In the genomic region with DNA sequence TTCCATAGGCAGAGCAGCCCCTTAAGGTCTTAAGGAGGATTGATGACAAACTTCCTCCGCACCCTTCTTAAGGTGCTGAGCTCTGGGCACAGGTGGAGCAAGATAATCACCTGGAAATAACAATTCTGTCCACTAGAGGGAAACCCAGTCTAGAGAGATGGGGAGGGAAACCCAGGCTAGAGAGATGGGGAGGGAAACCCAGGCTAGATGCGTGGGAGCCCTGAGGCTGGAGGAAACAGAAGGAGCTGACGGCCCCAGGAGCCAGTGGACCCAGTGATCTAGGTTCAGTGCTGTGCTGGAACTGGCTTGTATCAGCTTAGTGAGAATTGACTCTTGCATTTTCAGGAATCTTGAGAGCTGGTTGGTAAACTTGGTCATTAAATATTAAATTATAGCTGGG, we compare ENCODE assay signal across 1 cellular context.
TF ChIP-seq lines count a peak whose summit lies in the region.

No MANE protein-coding gene starts in this region.

TF ChIP-seq in HepG2, 621 proteins besides CTCF, POLR2A, EP300 and RAD21:
- peak; percentile 44 for TF ChIP-seq XRCC5 (optimal IDR thresholded peaks at IDR 0.05; ENCODE audit: low read length)
- TF ChIP-seq SMC3 (IDR thresholded peaks at IDR 0.05; ENCODE audit: low read length), result peak; percentile 83; the same call in 1 of the 2 replicates
- TF ChIP-seq STAG1 (CRISPR knock-in tag; IDR thresholded peaks at IDR 0.05), result peak; percentile 87
- TF ChIP-seq, protein P1, sequence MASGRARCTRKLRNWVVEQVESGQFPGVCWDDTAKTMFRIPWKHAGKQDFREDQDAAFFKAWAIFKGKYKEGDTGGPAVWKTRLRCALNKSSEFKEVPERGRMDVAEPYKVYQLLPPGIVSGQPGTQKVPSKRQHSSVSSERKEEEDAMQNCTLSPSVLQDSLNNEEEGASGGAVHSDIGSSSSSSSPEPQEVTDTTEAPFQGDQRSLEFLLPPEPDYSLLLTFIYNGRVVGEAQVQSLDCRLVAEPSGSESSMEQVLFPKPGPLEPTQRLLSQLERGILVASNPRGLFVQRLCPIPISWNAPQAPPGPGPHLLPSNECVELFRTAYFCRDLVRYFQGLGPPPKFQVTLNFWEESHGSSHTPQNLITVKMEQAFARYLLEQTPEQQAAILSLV (CRISPR knock-in tag; IDR thresholded peaks at IDR 0.05; ENCODE audit: borderline replicate concordance), result no peak
- TF ChIP-seq ETV6 (CRISPR knock-in tag; conservative IDR thresholded peaks at IDR 0.05), result no peak
